Comparison of ENCODE assay signal across 1 cellular context in genomic region chr10:70404036-70404905, GRCh38.
TF ChIP-seq lines count a peak whose summit lies in the region.

TSS of gene EIF4EBP2 (plus strand) at chr10:70404145. CDS start at chr10:70404402, 257 bp downstream.

TF ChIP-seq in HepG2, 621 proteins besides CTCF, POLR2A, EP300 and RAD21 (continued from another document and continues in another):
- TF ChIP-seq ZNF660 (CRISPR knock-in tag; IDR thresholded peaks at IDR 0.05; ENCODE audit: borderline replicate concordance, low read depth): no peak
- peak; percentile 86 for TF ChIP-seq GABPA (IDR thresholded peaks at IDR 0.05; ENCODE audit: low read depth, low read length)
- peak; percentile 92 for TF ChIP-seq GABPA (CRISPR knock-in tag; IDR thresholded peaks at IDR 0.05; ENCODE audit: low read depth)
- TF ChIP-seq USF2 (IDR thresholded peaks at IDR 0.05; ENCODE audit: low read depth, low read length): no peak
- no peak for TF ChIP-seq USF2 (CRISPR knock-in tag; IDR thresholded peaks at IDR 0.05; ENCODE audit: borderline replicate concordance)
- no peak for TF ChIP-seq ZNF232 (CRISPR knock-in tag; IDR thresholded peaks at IDR 0.05; ENCODE audit: borderline replicate concordance)
- no peak; the same call in 1 of the 2 replicates for TF ChIP-seq ZNF704 (CRISPR knock-in tag; IDR thresholded peaks at IDR 0.05; ENCODE audit: borderline replicate concordance)
- 0 out of 2 replicates have a peak, but pooled peaks have one; percentile 43 for TF ChIP-seq ZSCAN20 (CRISPR knock-in tag; IDR thresholded peaks at IDR 0.05; ENCODE audit: borderline replicate concordance)
- TF ChIP-seq ZNF674 (CRISPR knock-in tag; IDR thresholded peaks at IDR 0.05; ENCODE audit: low read depth): peak; percentile 83; the same call in 1 of the 2 replicates
- no peak for TF ChIP-seq REXO4 (CRISPR knock-in tag; IDR thresholded peaks at IDR 0.05; ENCODE audit: borderline replicate concordance)
- TF ChIP-seq TMF1 (CRISPR knock-in tag; IDR thresholded peaks at IDR 0.05; ENCODE audit: low read depth): peak; percentile 61; the same call in 1 of the 2 replicates
- TF ChIP-seq FOXA3 (CRISPR knock-in tag; IDR thresholded peaks at IDR 0.05): peak; percentile 42; the same call in 1 of the 2 replicates
- peak; percentile 43; the same call in 1 of the 2 replicates for TF ChIP-seq ZBTB7A (CRISPR knock-in tag; IDR thresholded peaks at IDR 0.05)
- no peak for TF ChIP-seq GTF3A (CRISPR knock-in tag; conservative IDR thresholded peaks at IDR 0.05)
- no peak for TF ChIP-seq NR3C1 (CRISPR knock-in tag; IDR thresholded peaks at IDR 0.05)
- TF ChIP-seq ZC3H13 (CRISPR knock-in tag; IDR thresholded peaks at IDR 0.05): peak; percentile 89
- TF ChIP-seq HNRNPLL (IDR thresholded peaks at IDR 0.05; ENCODE audit: low read depth, low read length, poor library complexity, severe bottlenecking): peak; percentile 51
- TF ChIP-seq ZNF503 (CRISPR knock-in tag; IDR thresholded peaks at IDR 0.05): no peak
- no peak for TF ChIP-seq HMGA1 (CRISPR knock-in tag; conservative IDR thresholded peaks at IDR 0.05)
- peak; percentile 90 for TF ChIP-seq ERF (CRISPR knock-in tag; IDR thresholded peaks at IDR 0.05)
- TF ChIP-seq NCOA2 (CRISPR knock-in tag; IDR thresholded peaks at IDR 0.05): peak; percentile 35; the same call in 1 of the 2 replicates
- TF ChIP-seq THAP9 (CRISPR knock-in tag; IDR thresholded peaks at IDR 0.05; ENCODE audit: borderline replicate concordance): no peak
- TF ChIP-seq ZBTB3 (CRISPR knock-in tag; IDR thresholded peaks at IDR 0.05; ENCODE audit: borderline replicate concordance, low read depth): no peak; the same call in 1 of the 2 replicates
- no peak for TF ChIP-seq ATAD3A (CRISPR knock-in tag; IDR thresholded peaks at IDR 0.05)
- no peak for TF ChIP-seq PHF5A (CRISPR knock-in tag; IDR thresholded peaks at IDR 0.05; ENCODE audit: low read depth, unreplicated experiment)
- TF ChIP-seq CSRNP1 (CRISPR knock-in tag; IDR thresholded peaks at IDR 0.05): no peak
- peak; percentile 66; the same call in 1 of the 2 replicates for TF ChIP-seq PAX8 (CRISPR knock-in tag; IDR thresholded peaks at IDR 0.05; ENCODE audit: borderline replicate concordance)
- TF ChIP-seq ZNF33A (CRISPR knock-in tag; IDR thresholded peaks at IDR 0.05; ENCODE audit: borderline replicate concordance): no peak
- TF ChIP-seq ZNF138 (CRISPR knock-in tag; IDR thresholded peaks at IDR 0.05; ENCODE audit: low read depth): no peak
- TF ChIP-seq ZNF598 (CRISPR knock-in tag; IDR thresholded peaks at IDR 0.05; ENCODE audit: borderline replicate concordance): no peak
- 0 out of 2 replicates have a peak, but pooled peaks have one; percentile 41 for TF ChIP-seq ZNF784 (CRISPR knock-in tag; IDR thresholded peaks at IDR 0.05; ENCODE audit: borderline replicate concordance)
- TF ChIP-seq MZF1 (CRISPR knock-in tag; IDR thresholded peaks at IDR 0.05; ENCODE audit: borderline replicate concordance): no peak
- no peak for TF ChIP-seq CC2D1A (CRISPR knock-in tag; IDR thresholded peaks at IDR 0.05)
- TF ChIP-seq ZNF772 (CRISPR knock-in tag; IDR thresholded peaks at IDR 0.05): peak; percentile 84; the same call in 1 of the 2 replicates
- peak; percentile 78; the same call in 1 of the 2 replicates for TF ChIP-seq ZNF614 (CRISPR knock-in tag; IDR thresholded peaks at IDR 0.05; ENCODE audit: borderline replicate concordance)
- TF ChIP-seq ESRRA (CRISPR knock-in tag; IDR thresholded peaks at IDR 0.05; ENCODE audit: low read depth): peak; percentile 70
- TF ChIP-seq ZKSCAN1 (IDR thresholded peaks at IDR 0.05; ENCODE audit: low read length): no peak
- TF ChIP-seq MIXL1 (CRISPR knock-in tag; IDR thresholded peaks at IDR 0.05): peak; percentile 79
- TF ChIP-seq ZNF639 (CRISPR knock-in tag; conservative IDR thresholded peaks at IDR 0.05): 0 out of 2 replicates have a peak, but pooled peaks have one; percentile 72
- no peak for TF ChIP-seq CHCHD3 (CRISPR knock-in tag; IDR thresholded peaks at IDR 0.05)
- peak; percentile 76; the same call in 1 of the 2 replicates for TF ChIP-seq ZNF788 (CRISPR knock-in tag; IDR thresholded peaks at IDR 0.05; ENCODE audit: borderline replicate concordance)
- TF ChIP-seq ZNF451 (CRISPR knock-in tag; IDR thresholded peaks at IDR 0.05): 0 out of 2 replicates have a peak, but pooled peaks have one; percentile 66
- TF ChIP-seq HNRNPL (IDR thresholded peaks at IDR 0.05; ENCODE audit: low read depth, low read length): no peak
- no peak for TF ChIP-seq GPBP1L1 (CRISPR knock-in tag; IDR thresholded peaks at IDR 0.05)
- TF ChIP-seq HNRNPK (IDR thresholded peaks at IDR 0.05; ENCODE audit: low read depth, low read length, poor library complexity, severe bottlenecking): peak; percentile 95
- TF ChIP-seq KAT7 (CRISPR knock-in tag; IDR thresholded peaks at IDR 0.05; ENCODE audit: borderline replicate concordance): peak; percentile 60; the same call in 1 of the 2 replicates
- peak; percentile 79 for TF ChIP-seq ZSCAN25 (CRISPR knock-in tag; IDR thresholded peaks at IDR 0.05)
- TF ChIP-seq ZNF326 (CRISPR knock-in tag; IDR thresholded peaks at IDR 0.05; ENCODE audit: borderline replicate concordance): no peak
- no peak for TF ChIP-seq ZNF562 (CRISPR knock-in tag; IDR thresholded peaks at IDR 0.05; ENCODE audit: borderline replicate concordance)
- TF ChIP-seq ZMAT3 (CRISPR knock-in tag; conservative IDR thresholded peaks at IDR 0.05): no peak; the same call in 1 of the 2 replicates
- no peak for TF ChIP-seq ZNF510 (CRISPR knock-in tag; IDR thresholded peaks at IDR 0.05; ENCODE audit: low read depth)
- TF ChIP-seq ZNF891 (CRISPR knock-in tag; IDR thresholded peaks at IDR 0.05): no peak; the same call in 1 of the 2 replicates
- TF ChIP-seq ZNF468 (CRISPR knock-in tag; IDR thresholded peaks at IDR 0.05): no peak
- TF ChIP-seq ZNF776 (CRISPR knock-in tag; IDR thresholded peaks at IDR 0.05): peak; percentile 74; the same call in 1 of the 2 replicates
- TF ChIP-seq PATZ1 (CRISPR knock-in tag; IDR thresholded peaks at IDR 0.05): 0 out of 2 replicates have a peak, but pooled peaks have one; percentile 34
- no peak for TF ChIP-seq POLR2AphosphoS2 (IDR thresholded peaks at IDR 0.05; ENCODE audit: low read depth, low read length)
